In genomic region chr17:49063652-49064051, GRCh38 we compare ENCODE assay signal across 27 cellular contexts.
DNase-seq lines count a peak whose midpoint lies in the region; ATAC-seq, FAIRE-seq and TF ChIP-seq lines count a peak whose summit lies in the region.
"Had no signal": no experiment of that assay in that cellular context is flagged by ENCODE, and none has a peak within 500 bp of the region (broad histone marks: within the 10 kb centered on the region; RNA-seq: fewer than 3 reads in every experiment).

No MANE protein-coding gene starts in this region.

- no peak overlapping the region for H3K9ac ChIP-seq in astrocyte (ENCODE audit: low read length)

- no peak overlapping the region for H2AFZ ChIP-seq in astrocyte (ENCODE audit: low read depth, low read length)

- H3K27me3 ChIP-seq in astrocyte (ENCODE audit: insufficient read depth, low read length) = no peaks in the 10 kb centered on the region
- no peaks in the 10 kb centered on the region for H3K27me3 ChIP-seq in CD8-positive, alpha-beta T cell (ENCODE audit: insufficient read depth, low read length)
- H3K27me3 ChIP-seq: ascending aorta had no signal

- H3K9me3 ChIP-seq in astrocyte (ENCODE audit: insufficient read depth, low read depth, low read length) = no peaks in the 10 kb centered on the region
- no peaks in the 10 kb centered on the region for H3K9me3 ChIP-seq in CD8-positive, alpha-beta T cell (ENCODE audit: low read length)
- H3K9me3 ChIP-seq: ascending aorta, BE2C, psoas muscle had no signal

- H3K36me3 Mint-ChIP-seq in astrocyte (ENCODE audit: low read depth, unreplicated experiment) (no peaks in the 10 kb centered on the region), T-cell (no peaks in the 10 kb centered on the region)
- no peaks in the 10 kb centered on the region for H3K36me3 Mint-ChIP-seq in CD8-positive, alpha-beta T cell
- H3K36me3 Mint-ChIP-seq: natural killer cell treated with Interleukin-12 subunit alpha and Interleukin-12 subunit beta and Interleukin-15 and Interleukin-18, amount 100 ng/mL, for 72 hours had no signal

- H4K20me1 ChIP-seq in astrocyte (ENCODE audit: insufficient read depth, low read length) = no peaks in the 10 kb centered on the region

- H3K79me2 ChIP-seq in astrocyte (ENCODE audit: insufficient read depth, low read length) = no peaks in the 10 kb centered on the region

- intact Hi-C loops in CD8-positive, alpha-beta T cell (cut with DNase I, micrococcal nuclease) = no loop called here

- H3K9me3 Mint-ChIP-seq in astrocyte (ENCODE audit: unreplicated experiment) (no peaks in the 10 kb centered on the region), T-cell (no peaks in the 10 kb centered on the region)
- H3K9me3 Mint-ChIP-seq in CD8-positive, alpha-beta T cell = no peaks in the 10 kb centered on the region
- H3K9me3 Mint-ChIP-seq: activated naive CD4-positive, alpha-beta T cell treated with anti-CD3 and anti-CD28 coated beads for 36 hours; activated T-cell treated with anti-CD3 and anti-CD28 coated beads, Interleukin-2, amount 50 U/mL, for 4 hours; natural killer cell treated with Interleukin-12 subunit alpha and Interleukin-12 subunit beta and Interleukin-15 and Interleukin-18, amount 100 ng/mL, for 72 hours had no signal

- H3K4me3 Mint-ChIP-seq in astrocyte (ENCODE audit: unreplicated experiment) (no peak overlapping the region), T-cell (no peak overlapping the region)
- H3K4me3 Mint-ChIP-seq in CD8-positive, alpha-beta T cell = no peak overlapping the region
- H3K4me3 Mint-ChIP-seq: activated CD8-positive, alpha-beta T cell treated with anti-CD3 and anti-CD28 coated beads, Interleukin-2, amount 10 ng/mL, durations not matched to agents 7 days and 5 days; activated naive CD4-positive, alpha-beta T cell treated with anti-CD3 and anti-CD28 coated beads for 36 hours; activated T-cell treated with anti-CD3 and anti-CD28 coated beads, Interleukin-2, amount 50 U/mL, for 4 hours; natural killer cell treated with Interleukin-12 subunit alpha and Interleukin-12 subunit beta and Interleukin-15 and Interleukin-18, amount 100 ng/mL, for 72 hours had no signal

- no peak for TF ChIP-seq CTCF in astrocyte (IDR thresholded peaks at IDR 0.05; ENCODE audit: insufficient read depth, low read depth, low read length)
- no peak for TF ChIP-seq CTCF in fibroblast of pulmonary artery (IDR thresholded peaks at IDR 0.05; ENCODE audit: low read length, missing control alignments)
- no peak for TF ChIP-seq CTCF in CD8-positive, alpha-beta T cell (IDR thresholded peaks at IDR 0.05)

- H3K27me3 Mint-ChIP-seq in astrocyte (ENCODE audit: low read depth, unreplicated experiment) = no peaks in the 10 kb centered on the region
- peaks cover 3 to 6% of the 10 kb centered on the region in 2 donors for H3K27me3 Mint-ChIP-seq in T-cell
- H3K27me3 Mint-ChIP-seq in CD8-positive, alpha-beta T cell (ENCODE audit: low read depth) = no peaks in the 10 kb centered on the region

- peak; percentile 75 for DNase-seq in Ammon's horn (ENCODE audit: low spot score)
- no peak for DNase-seq in astrocyte (ENCODE audit: low read depth)
- DNase-seq in fibroblast of pulmonary artery (ENCODE audit: low read depth) = peak; percentile 9
- DNase-seq in nucleus accumbens (lab: John Stamatoyannopoulos, UW) = peak in 41 of 56 donors; percentile 1 to 82 (median 17)
- no peak for DNase-seq in stimulated activated naive CD4-positive, alpha-beta T cell (lab: John Stamatoyannopoulos, UW)
- DNase-seq in T-cell = no peak
- no peak for DNase-seq in CD8-positive, alpha-beta T cell
- DNase-seq: activated CD4-positive, CD25-positive, alpha-beta regulatory T cell; activated CD8-positive, alpha-beta T cell treated with anti-CD3 and anti-CD28 coated beads, Interleukin-2, amount 10 ng/mL, durations not matched to agents 7 days and 5 days; activated naive CD4-positive, alpha-beta T cell treated with anti-CD3 and anti-CD28 coated beads for 36 hours; activated T-cell treated with anti-CD3 and anti-CD28 coated beads, Interleukin-2, amount 50 U/mL, for 4 hours; BE2C; COR-L47; DMS79 treated with DMSO at 0.1 percent for 48 hours; HCEC 1CT; mesendoderm; NCI-H2107; NCI-H510A; psoas muscle; stimulated activated CD4-positive, alpha-beta T cell treated with anti-CD3 and anti-CD28 coated beads, Interleukin-2, amount 100 ng/mL, for 48 hours had no signal

- no peak for ATAC-seq in T-cell (replicated peaks in 1 of 4)
- no peak for ATAC-seq in CD8-positive, alpha-beta T cell
- no peak for ATAC-seq in HG03196 (IDR thresholded peaks at IDR 0.05; ENCODE audit: unreplicated experiment)
- ATAC-seq: activated CD8-positive, alpha-beta T cell treated with anti-CD3 and anti-CD28 coated beads, Interleukin-2, amount 10 ng/mL, durations not matched to agents 7 days and 5 days; activated T-cell treated with anti-CD3 and anti-CD28 coated beads, Interleukin-2, amount 50 U/mL, for 4 hours; natural killer cell treated with Interleukin-12 subunit alpha and Interleukin-12 subunit beta and Interleukin-15 and Interleukin-18, amount 100 ng/mL, for 72 hours; psoas muscle; SK-N-SH treated with all-trans-retinoic acid at 6 μM for 48 hours had no signal

- H3K4me1 Mint-ChIP-seq in astrocyte (ENCODE audit: low read depth, unreplicated experiment) = peaks cover 7% of the 10 kb centered on the region
- H3K4me1 Mint-ChIP-seq in T-cell = no peaks in the 10 kb centered on the region
- no peaks in the 10 kb centered on the region for H3K4me1 Mint-ChIP-seq in CD8-positive, alpha-beta T cell (ENCODE audit: low read depth)

- peaks cover 4% of the 10 kb centered on the region for H3K4me1 ChIP-seq in astrocyte (ENCODE audit: insufficient read depth, low read length)
- H3K4me1 ChIP-seq in CD8-positive, alpha-beta T cell (ENCODE audit: insufficient read depth, low read length) = no peaks in the 10 kb centered on the region
- H3K4me1 ChIP-seq: ascending aorta, BE2C, psoas muscle had no signal

- POLR2A ChIA-PET in T-cell (lab: Charles Lee) = no interaction called here
- POLR2A ChIA-PET in CD8-positive, alpha-beta T cell (lab: Charles Lee) = no interaction called here

- no peak overlapping the region for H3K27ac ChIP-seq in astrocyte (ENCODE audit: low read depth, low read length)
- H3K27ac ChIP-seq in CD8-positive, alpha-beta T cell (ENCODE audit: low read depth, low read length) = no peak overlapping the region
- H3K27ac ChIP-seq: ascending aorta, psoas muscle, skin epidermis had no signal

- H3K27ac Mint-ChIP-seq in astrocyte (ENCODE audit: unreplicated experiment) = no peak overlapping the region
- no peak overlapping the region for H3K27ac Mint-ChIP-seq in T-cell
- no peak overlapping the region for H3K27ac Mint-ChIP-seq in CD8-positive, alpha-beta T cell
- H3K27ac Mint-ChIP-seq: activated CD8-positive, alpha-beta T cell treated with anti-CD3 and anti-CD28 coated beads, Interleukin-2, amount 10 ng/mL, durations not matched to agents 7 days and 5 days; activated naive CD4-positive, alpha-beta T cell treated with anti-CD3 and anti-CD28 coated beads for 36 hours; natural killer cell treated with Interleukin-12 subunit alpha and Interleukin-12 subunit beta and Interleukin-15 and Interleukin-18, amount 100 ng/mL, for 72 hours had no signal

- no peaks in the 10 kb centered on the region for H3K36me3 ChIP-seq in astrocyte (ENCODE audit: insufficient read depth, low read length)
- no peaks in the 10 kb centered on the region for H3K36me3 ChIP-seq in CD8-positive, alpha-beta T cell (ENCODE audit: insufficient read depth, low read length)
- H3K36me3 ChIP-seq: ascending aorta, BE2C had no signal

- CTCF ChIA-PET in T-cell (lab: Charles Lee) = no interaction called here
- CTCF ChIA-PET in CD8-positive, alpha-beta T cell (lab: Charles Lee) = no interaction called here

- H3K4me3 ChIP-seq in astrocyte (ENCODE audit: insufficient read depth, low read depth, low read length) (no peak overlapping the region), fibroblast of pulmonary artery (replicated peaks; ENCODE audit: low read depth, low read length) (no peak overlapping the region)
- H3K4me3 ChIP-seq in CD8-positive, alpha-beta T cell (ENCODE audit: low read depth, low read length) = no peak overlapping the region
- H3K4me3 ChIP-seq: ascending aorta, psoas muscle, skin epidermis had no signal

- no peak for FAIRE-seq in astrocyte (lab: Jason Lieb, UNC)
- FAIRE-seq: frontal cortex, urothelium cell line had no signal

- peak overlapping the region; percentile 39 for H3K4me2 ChIP-seq in astrocyte (ENCODE audit: low read length)

Comparison
In these comparisons a context has a peak if more than half of its experiments do, and no peak if none do; other contexts are left out.
1. DNase-seq: peak in Ammon's horn (single experiment), fibroblast of pulmonary artery (single experiment) and nucleus accumbens (41 of 56); none in astrocyte (single experiment), stimulated activated naive CD4-positive, alpha-beta T cell (0 of 6), T-cell (0 of 34) and CD8-positive, alpha-beta T cell (0 of 7).